In the genomic region with DNA sequence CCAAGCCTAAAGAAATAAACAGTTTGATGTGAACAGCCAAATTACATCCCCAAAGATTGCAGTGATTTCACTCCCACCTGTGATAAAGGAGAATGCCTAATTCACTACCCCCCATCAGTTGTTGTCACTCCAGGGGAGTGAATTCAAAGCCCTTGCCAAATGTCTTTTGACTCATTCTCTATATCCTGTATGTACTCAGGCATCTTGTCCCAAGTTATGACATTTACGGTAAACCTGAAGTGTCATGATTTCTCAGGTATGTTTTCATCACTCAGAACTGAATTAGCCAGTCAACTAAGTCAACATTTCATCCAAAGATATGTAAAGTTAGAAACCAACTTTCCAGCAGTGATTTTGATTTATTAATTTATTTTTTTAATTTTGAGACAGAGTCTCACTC, we compare ENCODE assay signal across 30 cellular contexts.
"Had no signal": no experiment of that assay in that cellular context is flagged by ENCODE, and none has a peak within 500 bp of the region (broad histone marks: within the 10 kb centered on the region; RNA-seq: fewer than 3 reads in every experiment).

No MANE protein-coding gene starts in this region.

- H3K4me3 ChIP-seq: breast epithelium, coronary artery, MG63, SK-N-MC had no signal

- H3K27ac ChIP-seq: coronary artery, SK-N-MC had no signal

- H3K27me3 ChIP-seq: breast epithelium, MG63 had no signal

- H3K4me3 Mint-ChIP-seq: activated B cell treated with CpG ODN at 0.5 μM for 24 hours; activated CD4-positive, alpha-beta T cell treated with anti-CD3 and anti-CD28 coated beads, Interleukin-2, amount 10 ng/mL, durations not matched to agents 7 days and 5 days; activated naive CD8-positive, alpha-beta T cell treated with anti-CD3 and anti-CD28 coated beads, Interleukin-2, amount 10 ng/mL, durations not matched to agents 7 days and 5 days; activated T-helper 1 cell treated with anti-CD3 and anti-CD28 coated beads, Interleukin-12 subunit alpha, Interleukin-12 subunit beta, Interleukin-2, Interleukin-4 antibody, amounts not matched to agents 30 ng/mL and 10 ng/mL and 1 ng/mL, durations not matched to agents 14 hours and 24 hours and 36 hours; T-cell had no signal

- FAIRE-seq: TTC549 had no signal

- H3K36me3 ChIP-seq: breast epithelium, MG63 had no signal

- ATAC-seq: Panc1, Right ventricle myocardium inferior, T-cell had no signal

- H3K27ac Mint-ChIP-seq: activated B cell treated with CpG ODN at 0.5 μM for 24 hours; activated CD4-positive, alpha-beta T cell treated with anti-CD3 and anti-CD28 coated beads, Interleukin-2, amount 10 ng/mL, durations not matched to agents 7 days and 5 days; activated naive CD8-positive, alpha-beta T cell treated with anti-CD3 and anti-CD28 coated beads, Interleukin-2, amount 10 ng/mL, durations not matched to agents 7 days and 5 days; activated T-helper 1 cell treated with anti-CD3 and anti-CD28 coated beads, Interleukin-12 subunit alpha, Interleukin-12 subunit beta, Interleukin-2, Interleukin-4 antibody, amounts not matched to agents 30 ng/mL and 10 ng/mL and 1 ng/mL, durations not matched to agents 14 hours and 24 hours and 36 hours; T-cell had no signal

- DNase-seq: activated B cell treated with CpG ODN at 0.5 μM for 24 hours; activated CD4-positive, alpha-beta T cell treated with anti-CD3 and anti-CD28 coated beads for 1 hour; activated CD4-positive, alpha-beta T cell treated with anti-CD3 and anti-CD28 coated beads, Interleukin-2, amount 10 ng/mL, durations not matched to agents 7 days and 5 days; activated CD8-positive, alpha-beta memory T cell treated with anti-CD3 and anti-CD28 coated beads for 24 hours; activated effector memory CD4-positive, alpha-beta T cell treated with anti-CD3 and anti-CD28 coated beads, Interleukin-2, amount 50 U/mL, for 16 hours; activated naive CD8-positive, alpha-beta T cell treated with anti-CD3 and anti-CD28 coated beads, Interleukin-2, amount 10 ng/mL, durations not matched to agents 7 days and 5 days; aorta; central memory CD4-positive, alpha-beta T cell; MG63; MV-4-11; NCI-H1092 treated with DMSO at 0.1 percent for 48 hours; NCI-H1417 treated with DMSO at 0.1 percent for 48 hours; NCI-H1694; NCI-H2029; NCI-H2107; NCI-H2171 treated with DMSO at 0.1 percent for 48 hours; NCI-H226; NCI-H526; NCI-H774; RPMI8226; T-cell; T-helper 2 cell; T1000 had no signal

- H3K27me3 Mint-ChIP-seq: activated B cell treated with CpG ODN at 0.5 μM for 24 hours; activated CD4-positive, alpha-beta T cell treated with anti-CD3 and anti-CD28 coated beads, Interleukin-2, amount 10 ng/mL, durations not matched to agents 7 days and 5 days; activated naive CD8-positive, alpha-beta T cell treated with anti-CD3 and anti-CD28 coated beads, Interleukin-2, amount 10 ng/mL, durations not matched to agents 7 days and 5 days; T-cell had no signal

- H3K36me3 Mint-ChIP-seq: activated naive CD8-positive, alpha-beta T cell treated with anti-CD3 and anti-CD28 coated beads, Interleukin-2, amount 10 ng/mL, durations not matched to agents 7 days and 5 days; T-cell had no signal

- H3K9me3 Mint-ChIP-seq: activated B cell treated with CpG ODN at 0.5 μM for 24 hours; activated T-helper 1 cell treated with anti-CD3 and anti-CD28 coated beads, Interleukin-12 subunit alpha, Interleukin-12 subunit beta, Interleukin-2, Interleukin-4 antibody, amounts not matched to agents 30 ng/mL and 10 ng/mL and 1 ng/mL, durations not matched to agents 14 hours and 24 hours and 36 hours; T-cell had no signal
